1 cellular context compared by ENCODE assay signal in the genomic region with DNA sequence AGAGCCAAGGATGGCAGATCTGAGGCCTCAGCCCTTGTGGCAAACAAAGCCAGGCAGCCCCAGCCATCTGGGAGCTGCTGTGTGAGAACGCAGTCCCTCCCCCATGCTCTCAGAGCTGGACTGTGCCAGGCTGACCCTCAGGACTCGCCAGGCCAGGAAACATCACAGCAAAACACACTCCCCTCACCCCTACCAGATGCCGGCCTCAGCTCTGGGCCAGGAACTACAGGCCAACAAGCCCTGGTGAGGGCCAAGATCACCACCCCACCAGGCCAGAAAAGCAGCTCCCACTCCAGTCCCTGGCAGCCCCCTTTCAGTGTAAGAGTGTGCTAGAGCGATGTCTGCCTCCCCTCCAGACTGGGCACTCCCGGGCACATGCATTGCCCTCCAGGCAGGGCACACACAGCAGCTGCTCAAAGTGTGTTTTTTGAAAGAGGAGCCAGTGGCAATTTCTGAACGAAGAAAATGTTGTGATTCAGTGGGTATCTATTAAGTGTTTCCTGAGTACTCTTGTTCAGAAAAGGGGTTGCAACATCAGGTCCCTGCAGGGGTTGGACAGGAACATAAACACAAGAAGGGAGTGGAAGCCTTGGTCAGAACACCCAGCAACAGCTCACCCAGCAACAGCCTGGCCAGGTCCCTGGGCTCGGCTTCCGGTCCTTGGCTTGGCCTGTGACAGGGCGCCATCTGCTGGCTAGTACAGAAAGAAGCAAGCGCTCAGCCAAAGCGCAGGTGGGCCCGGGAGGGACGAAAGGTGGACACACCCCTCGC.
TF ChIP-seq lines count a peak whose summit lies in the region.

No MANE protein-coding gene starts in this region.

TF ChIP-seq in HepG2, 621 proteins besides CTCF, POLR2A, EP300 and RAD21 (continued from another document and continues in another):
- TF ChIP-seq, protein P1, sequence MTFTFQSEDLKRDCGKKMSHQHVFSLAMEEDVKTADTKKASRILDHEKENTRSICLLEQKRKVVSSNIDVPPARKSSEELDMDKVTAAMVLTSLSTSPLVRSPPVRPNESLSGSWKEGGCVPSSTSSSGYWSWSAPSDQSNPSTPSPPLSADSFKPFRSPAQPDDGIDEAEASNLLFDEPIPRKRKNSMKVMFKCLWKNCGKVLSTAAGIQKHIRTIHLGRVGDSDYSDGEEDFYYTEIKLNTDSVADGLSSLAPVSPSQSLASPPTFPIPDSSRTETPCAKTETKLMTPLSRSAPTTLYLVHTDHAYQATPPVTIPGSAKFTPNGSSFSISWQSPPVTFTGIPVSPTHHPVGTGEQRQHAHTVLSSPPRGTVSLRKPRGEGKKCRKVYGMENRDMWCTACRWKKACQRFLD (CRISPR knock-in tag; IDR thresholded peaks at IDR 0.05; ENCODE audit: borderline replicate concordance), result no peak
- no peak for TF ChIP-seq NCOA1 (CRISPR knock-in tag; IDR thresholded peaks at IDR 0.05)
- TF ChIP-seq MAFK (conservative IDR thresholded peaks at IDR 0.05 in 1 of 2, IDR thresholded peaks at IDR 0.05 in 1 of 2; ENCODE audit: low read length in 2 of 2), result no peak
- no peak for TF ChIP-seq ZNF644 (CRISPR knock-in tag; IDR thresholded peaks at IDR 0.05; ENCODE audit: low read depth)
- no peak for TF ChIP-seq ZNF496 (CRISPR knock-in tag; IDR thresholded peaks at IDR 0.05; ENCODE audit: insufficient replicate concordance)
- TF ChIP-seq SUZ12 (IDR thresholded peaks at IDR 0.05; ENCODE audit: low read depth, low read length), result no peak
- TF ChIP-seq ARNT (IDR thresholded peaks at IDR 0.05), result no peak
- TF ChIP-seq IRX3 (CRISPR knock-in tag; IDR thresholded peaks at IDR 0.05; ENCODE audit: borderline replicate concordance, low read depth), result no peak
- TF ChIP-seq MTF1 (CRISPR knock-in tag; IDR thresholded peaks at IDR 0.05), result no peak
- no peak for TF ChIP-seq ZNF879 (CRISPR knock-in tag; IDR thresholded peaks at IDR 0.05)
- TF ChIP-seq, protein P2, sequence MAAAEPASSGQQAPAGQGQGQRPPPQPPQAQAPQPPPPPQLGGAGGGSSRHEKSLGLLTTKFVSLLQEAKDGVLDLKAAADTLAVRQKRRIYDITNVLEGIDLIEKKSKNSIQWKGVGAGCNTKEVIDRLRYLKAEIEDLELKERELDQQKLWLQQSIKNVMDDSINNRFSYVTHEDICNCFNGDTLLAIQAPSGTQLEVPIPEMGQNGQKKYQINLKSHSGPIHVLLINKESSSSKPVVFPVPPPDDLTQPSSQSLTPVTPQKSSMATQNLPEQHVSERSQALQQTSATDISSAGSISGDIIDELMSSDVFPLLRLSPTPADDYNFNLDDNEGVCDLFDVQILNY (CRISPR knock-in tag; conservative IDR thresholded peaks at IDR 0.05), result no peak
- TF ChIP-seq ZNF12 (CRISPR knock-in tag; IDR thresholded peaks at IDR 0.05), result no peak
- TF ChIP-seq KAT8 (CRISPR knock-in tag; IDR thresholded peaks at IDR 0.05), result peak; percentile 79
- peak; percentile 65; the same call in 1 of the 2 replicates for TF ChIP-seq ZBTB7A (CRISPR knock-in tag; IDR thresholded peaks at IDR 0.05)
- TF ChIP-seq, protein P3, sequence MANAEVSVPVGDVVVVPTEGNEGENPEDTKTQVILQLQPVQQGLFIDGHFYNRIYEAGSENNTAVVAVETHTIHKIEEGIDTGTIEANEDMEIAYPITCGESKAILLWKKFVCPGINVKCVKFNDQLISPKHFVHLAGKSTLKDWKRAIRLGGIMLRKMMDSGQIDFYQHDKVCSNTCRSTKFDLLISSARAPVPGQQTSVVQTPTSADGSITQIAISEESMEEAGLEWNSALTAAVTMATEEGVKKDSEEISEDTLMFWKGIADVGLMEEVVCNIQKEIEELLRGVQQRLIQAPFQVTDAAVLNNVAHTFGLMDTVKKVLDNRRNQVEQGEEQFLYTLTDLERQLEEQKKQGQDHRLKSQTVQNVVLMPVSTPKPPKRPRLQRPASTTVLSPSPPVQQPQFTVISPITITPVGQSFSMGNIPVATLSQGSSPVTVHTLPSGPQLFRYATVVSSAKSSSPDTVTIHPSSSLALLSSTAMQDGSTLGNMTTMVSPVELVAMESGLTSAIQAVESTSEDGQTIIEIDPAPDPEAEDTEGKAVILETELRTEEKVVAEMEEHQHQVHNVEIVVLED (CRISPR knock-in tag; IDR thresholded peaks at IDR 0.05; ENCODE audit: borderline replicate concordance), result 0 out of 2 replicates have a peak, but pooled peaks have one; percentile 25
- peak; percentile 73; the same call in 1 of the 2 replicates for TF ChIP-seq PHF21A (CRISPR knock-in tag; IDR thresholded peaks at IDR 0.05)
- TF ChIP-seq POLR2AphosphoS2 (IDR thresholded peaks at IDR 0.05; ENCODE audit: low read depth, low read length), result no peak
- no peak for TF ChIP-seq ZNF550 (CRISPR knock-in tag; IDR thresholded peaks at IDR 0.05; ENCODE audit: borderline replicate concordance)
- TF ChIP-seq ISL2 (CRISPR knock-in tag; IDR thresholded peaks at IDR 0.05), result no peak
- TF ChIP-seq ZNF274 (CRISPR knock-in tag; IDR thresholded peaks at IDR 0.05), result no peak; the same call in 1 of the 2 replicates
- TF ChIP-seq RXRB (CRISPR knock-in tag; IDR thresholded peaks at IDR 0.05; ENCODE audit: borderline replicate concordance), result peak; percentile 69; the same call in 1 of the 2 replicates
- no peak for TF ChIP-seq FLYWCH1 (CRISPR knock-in tag; IDR thresholded peaks at IDR 0.05)
- no peak for TF ChIP-seq HES4 (CRISPR knock-in tag; IDR thresholded peaks at IDR 0.05; ENCODE audit: borderline replicate concordance)
- TF ChIP-seq ZNF20 (CRISPR knock-in tag; IDR thresholded peaks at IDR 0.05), result no peak
- TF ChIP-seq, protein P4, sequence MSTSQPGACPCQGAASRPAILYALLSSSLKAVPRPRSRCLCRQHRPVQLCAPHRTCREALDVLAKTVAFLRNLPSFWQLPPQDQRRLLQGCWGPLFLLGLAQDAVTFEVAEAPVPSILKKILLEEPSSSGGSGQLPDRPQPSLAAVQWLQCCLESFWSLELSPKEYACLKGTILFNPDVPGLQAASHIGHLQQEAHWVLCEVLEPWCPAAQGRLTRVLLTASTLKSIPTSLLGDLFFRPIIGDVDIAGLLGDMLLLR (CRISPR knock-in tag; IDR thresholded peaks at IDR 0.05), result no peak
- peak; percentile 57; the same call in 1 of the 2 replicates for TF ChIP-seq POGZ (CRISPR knock-in tag; IDR thresholded peaks at IDR 0.05)
- TF ChIP-seq ZMYM2 (CRISPR knock-in tag; IDR thresholded peaks at IDR 0.05), result no peak
- TF ChIP-seq SAP130 (CRISPR knock-in tag; IDR thresholded peaks at IDR 0.05; ENCODE audit: low read depth), result peak; percentile 66
- TF ChIP-seq DMAP1 (CRISPR knock-in tag; IDR thresholded peaks at IDR 0.05), result 0 out of 2 replicates have a peak, but pooled peaks have one; percentile 29
- TF ChIP-seq, protein P5, sequence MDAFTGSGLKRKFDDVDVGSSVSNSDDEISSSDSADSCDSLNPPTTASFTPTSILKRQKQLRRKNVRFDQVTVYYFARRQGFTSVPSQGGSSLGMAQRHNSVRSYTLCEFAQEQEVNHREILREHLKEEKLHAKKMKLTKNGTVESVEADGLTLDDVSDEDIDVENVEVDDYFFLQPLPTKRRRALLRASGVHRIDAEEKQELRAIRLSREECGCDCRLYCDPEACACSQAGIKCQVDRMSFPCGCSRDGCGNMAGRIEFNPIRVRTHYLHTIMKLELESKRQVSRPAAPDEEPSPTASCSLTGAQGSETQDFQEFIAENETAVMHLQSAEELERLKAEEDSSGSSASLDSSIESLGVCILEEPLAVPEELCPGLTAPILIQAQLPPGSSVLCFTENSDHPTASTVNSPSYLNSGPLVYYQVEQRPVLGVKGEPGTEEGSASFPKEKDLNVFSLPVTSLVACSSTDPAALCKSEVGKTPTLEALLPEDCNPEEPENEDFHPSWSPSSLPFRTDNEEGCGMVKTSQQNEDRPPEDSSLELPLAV (CRISPR knock-in tag; conservative IDR thresholded peaks at IDR 0.05; ENCODE audit: low read depth), result no peak
- peak; percentile 39; the same call in 1 of the 2 replicates for TF ChIP-seq HNF4A (CRISPR knock-in tag; IDR thresholded peaks at IDR 0.05)
- TF ChIP-seq CBFB (CRISPR knock-in tag; IDR thresholded peaks at IDR 0.05), result no peak; the same call in 1 of the 2 replicates
- TF ChIP-seq, protein P6, sequence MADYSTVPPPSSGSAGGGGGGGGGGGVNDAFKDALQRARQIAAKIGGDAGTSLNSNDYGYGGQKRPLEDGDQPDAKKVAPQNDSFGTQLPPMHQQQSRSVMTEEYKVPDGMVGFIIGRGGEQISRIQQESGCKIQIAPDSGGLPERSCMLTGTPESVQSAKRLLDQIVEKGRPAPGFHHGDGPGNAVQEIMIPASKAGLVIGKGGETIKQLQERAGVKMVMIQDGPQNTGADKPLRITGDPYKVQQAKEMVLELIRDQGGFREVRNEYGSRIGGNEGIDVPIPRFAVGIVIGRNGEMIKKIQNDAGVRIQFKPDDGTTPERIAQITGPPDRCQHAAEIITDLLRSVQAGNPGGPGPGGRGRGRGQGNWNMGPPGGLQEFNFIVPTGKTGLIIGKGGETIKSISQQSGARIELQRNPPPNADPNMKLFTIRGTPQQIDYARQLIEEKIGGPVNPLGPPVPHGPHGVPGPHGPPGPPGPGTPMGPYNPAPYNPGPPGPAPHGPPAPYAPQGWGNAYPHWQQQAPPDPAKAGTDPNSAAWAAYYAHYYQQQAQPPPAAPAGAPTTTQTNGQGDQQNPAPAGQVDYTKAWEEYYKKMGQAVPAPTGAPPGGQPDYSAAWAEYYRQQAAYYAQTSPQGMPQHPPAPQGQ (CRISPR knock-in tag; IDR thresholded peaks at IDR 0.05; ENCODE audit: borderline replicate concordance), result no peak
- TF ChIP-seq PHB2 (IDR thresholded peaks at IDR 0.05; ENCODE audit: partially characterized antibody), result no peak
- TF ChIP-seq ATF1 (CRISPR knock-in tag; IDR thresholded peaks at IDR 0.05), result no peak
- TF ChIP-seq SOX5 (CRISPR knock-in tag; IDR thresholded peaks at IDR 0.05; ENCODE audit: borderline replicate concordance), result peak; percentile 37; the same call in 1 of the 2 replicates
- peak; percentile 76; the same call in 1 of the 2 replicates for TF ChIP-seq KDM4B (CRISPR knock-in tag; IDR thresholded peaks at IDR 0.05)
- TF ChIP-seq, protein P7, sequence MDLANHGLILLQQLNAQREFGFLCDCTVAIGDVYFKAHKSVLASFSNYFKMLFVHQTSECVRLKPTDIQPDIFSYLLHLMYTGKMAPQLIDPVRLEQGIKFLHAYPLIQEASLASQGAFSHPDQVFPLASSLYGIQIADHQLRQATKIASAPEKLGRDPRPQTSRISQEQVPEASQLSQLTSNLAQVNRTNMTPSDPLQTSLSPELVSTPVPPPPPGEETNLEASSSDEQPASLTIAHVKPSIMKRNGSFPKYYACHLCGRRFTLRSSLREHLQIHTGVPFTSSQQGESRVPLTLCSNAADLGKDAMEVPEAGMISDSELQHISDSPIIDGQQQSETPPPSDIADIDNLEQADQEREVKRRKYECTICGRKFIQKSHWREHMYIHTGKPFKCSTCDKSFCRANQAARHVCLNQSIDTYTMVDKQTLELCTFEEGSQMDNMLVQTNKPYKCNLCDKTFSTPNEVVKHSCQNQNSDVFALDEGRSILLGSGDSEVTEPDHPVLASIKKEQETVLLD (CRISPR knock-in tag; IDR thresholded peaks at IDR 0.05; ENCODE audit: low read depth), result no peak
- TF ChIP-seq, protein P8, sequence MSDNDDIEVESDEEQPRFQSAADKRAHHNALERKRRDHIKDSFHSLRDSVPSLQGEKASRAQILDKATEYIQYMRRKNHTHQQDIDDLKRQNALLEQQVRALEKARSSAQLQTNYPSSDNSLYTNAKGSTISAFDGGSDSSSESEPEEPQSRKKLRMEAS (IDR thresholded peaks at IDR 0.05), result no peak; the same call in 1 of the 2 replicates
- 0 out of 2 replicates have a peak, but pooled peaks have one; percentile 40 for TF ChIP-seq SP4 (CRISPR knock-in tag; IDR thresholded peaks at IDR 0.05)
- TF ChIP-seq, protein P9, sequence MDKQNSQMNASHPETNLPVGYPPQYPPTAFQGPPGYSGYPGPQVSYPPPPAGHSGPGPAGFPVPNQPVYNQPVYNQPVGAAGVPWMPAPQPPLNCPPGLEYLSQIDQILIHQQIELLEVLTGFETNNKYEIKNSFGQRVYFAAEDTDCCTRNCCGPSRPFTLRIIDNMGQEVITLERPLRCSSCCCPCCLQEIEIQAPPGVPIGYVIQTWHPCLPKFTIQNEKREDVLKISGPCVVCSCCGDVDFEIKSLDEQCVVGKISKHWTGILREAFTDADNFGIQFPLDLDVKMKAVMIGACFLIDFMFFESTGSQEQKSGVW (CRISPR knock-in tag; IDR thresholded peaks at IDR 0.05; ENCODE audit: borderline replicate concordance), result no peak
- TF ChIP-seq, protein P10, sequence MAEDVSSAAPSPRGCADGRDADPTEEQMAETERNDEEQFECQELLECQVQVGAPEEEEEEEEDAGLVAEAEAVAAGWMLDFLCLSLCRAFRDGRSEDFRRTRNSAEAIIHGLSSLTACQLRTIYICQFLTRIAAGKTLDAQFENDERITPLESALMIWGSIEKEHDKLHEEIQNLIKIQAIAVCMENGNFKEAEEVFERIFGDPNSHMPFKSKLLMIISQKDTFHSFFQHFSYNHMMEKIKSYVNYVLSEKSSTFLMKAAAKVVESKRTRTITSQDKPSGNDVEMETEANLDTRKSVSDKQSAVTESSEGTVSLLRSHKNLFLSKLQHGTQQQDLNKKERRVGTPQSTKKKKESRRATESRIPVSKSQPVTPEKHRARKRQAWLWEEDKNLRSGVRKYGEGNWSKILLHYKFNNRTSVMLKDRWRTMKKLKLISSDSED (CRISPR knock-in tag; IDR thresholded peaks at IDR 0.05), result no peak
- TF ChIP-seq, protein P11, sequence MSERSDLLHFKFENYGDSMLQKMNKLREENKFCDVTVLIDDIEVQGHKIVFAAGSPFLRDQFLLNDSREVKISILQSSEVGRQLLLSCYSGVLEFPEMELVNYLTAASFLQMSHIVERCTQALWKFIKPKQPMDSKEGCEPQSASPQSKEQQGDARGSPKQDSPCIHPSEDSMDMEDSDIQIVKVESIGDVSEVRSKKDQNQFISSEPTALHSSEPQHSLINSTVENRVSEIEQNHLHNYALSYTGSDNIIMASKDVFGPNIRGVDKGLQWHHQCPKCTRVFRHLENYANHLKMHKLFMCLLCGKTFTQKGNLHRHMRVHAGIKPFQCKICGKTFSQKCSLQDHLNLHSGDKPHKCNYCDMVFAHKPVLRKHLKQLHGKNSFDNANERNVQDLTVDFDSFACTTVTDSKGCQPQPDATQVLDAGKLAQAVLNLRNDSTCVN (CRISPR knock-in tag; IDR thresholded peaks at IDR 0.05; ENCODE audit: borderline replicate concordance), result no peak
- TF ChIP-seq, protein P12, sequence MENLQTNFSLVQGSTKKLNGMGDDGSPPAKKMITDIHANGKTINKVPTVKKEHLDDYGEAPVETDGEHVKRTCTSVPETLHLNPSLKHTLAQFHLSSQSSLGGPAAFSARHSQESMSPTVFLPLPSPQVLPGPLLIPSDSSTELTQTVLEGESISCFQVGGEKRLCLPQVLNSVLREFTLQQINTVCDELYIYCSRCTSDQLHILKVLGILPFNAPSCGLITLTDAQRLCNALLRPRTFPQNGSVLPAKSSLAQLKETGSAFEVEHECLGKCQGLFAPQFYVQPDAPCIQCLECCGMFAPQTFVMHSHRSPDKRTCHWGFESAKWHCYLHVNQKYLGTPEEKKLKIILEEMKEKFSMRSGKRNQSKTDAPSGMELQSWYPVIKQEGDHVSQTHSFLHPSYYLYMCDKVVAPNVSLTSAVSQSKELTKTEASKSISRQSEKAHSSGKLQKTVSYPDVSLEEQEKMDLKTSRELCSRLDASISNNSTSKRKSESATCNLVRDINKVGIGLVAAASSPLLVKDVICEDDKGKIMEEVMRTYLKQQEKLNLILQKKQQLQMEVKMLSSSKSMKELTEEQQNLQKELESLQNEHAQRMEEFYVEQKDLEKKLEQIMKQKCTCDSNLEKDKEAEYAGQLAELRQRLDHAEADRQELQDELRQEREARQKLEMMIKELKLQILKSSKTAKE (CRISPR knock-in tag; IDR thresholded peaks at IDR 0.05; ENCODE audit: borderline replicate concordance), result no peak
- no peak for TF ChIP-seq MLLT10 (CRISPR knock-in tag; IDR thresholded peaks at IDR 0.05)
